ENCODE assay signal across 12 cellular contexts in the genomic region with DNA sequence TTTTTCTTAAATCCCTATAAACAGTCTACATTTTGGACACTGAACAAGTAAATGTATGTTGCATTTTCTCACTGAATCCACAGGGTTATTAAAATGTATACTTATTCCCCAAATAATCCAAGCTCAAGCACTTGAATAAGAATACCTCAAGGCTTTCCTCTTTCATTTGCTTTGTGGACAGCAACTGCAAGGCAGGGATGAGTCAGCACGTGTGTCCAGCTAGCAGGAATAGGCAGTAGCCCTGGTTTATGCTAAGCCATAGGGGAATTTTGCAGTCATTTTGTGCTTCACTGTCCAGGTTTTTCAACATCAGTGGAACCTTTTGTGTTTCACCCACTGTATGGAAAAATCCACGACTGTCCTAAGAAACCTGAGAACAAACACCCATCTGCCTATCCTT.
DNase-seq lines count a peak whose midpoint lies in the region; ATAC-seq and TF ChIP-seq lines count a peak whose summit lies in the region.
"Had no signal": no experiment of that assay in that cellular context is flagged by ENCODE, and none has a peak within 500 bp of the region (broad histone marks: within the 10 kb centered on the region; RNA-seq: fewer than 3 reads in every experiment).

No MANE protein-coding gene starts in this region.

- no peaks in the 10 kb centered on the region for H3K27me3 Mint-ChIP-seq in activated naive CD8-positive, alpha-beta T cell treated with anti-CD3 and anti-CD28 coated beads for 36 hours

- H3K4me1 Mint-ChIP-seq in activated naive CD8-positive, alpha-beta T cell treated with anti-CD3 and anti-CD28 coated beads for 36 hours, result no peaks in the 10 kb centered on the region
- H3K4me1 Mint-ChIP-seq: CD4-positive, alpha-beta memory T cell had no signal

- no peaks in the 10 kb centered on the region for H3K36me3 Mint-ChIP-seq in activated naive CD8-positive, alpha-beta T cell treated with anti-CD3 and anti-CD28 coated beads for 36 hours
- H3K36me3 Mint-ChIP-seq: CD4-positive, alpha-beta memory T cell had no signal

- DNase-seq in A172 (ENCODE audit: low spot score) (peak; percentile 74), fibroblast of gingiva (ENCODE audit: low read depth) (peak; percentile 50), T1000 (lab: John Stamatoyannopoulos, UW) (no peak)
- DNase-seq in activated naive CD8-positive, alpha-beta T cell treated with anti-CD3 and anti-CD28 coated beads for 36 hours, result no peak
- DNase-seq: CD4-positive, alpha-beta memory T cell; NCI-H1694 treated with DMSO at 0.1 percent for 48 hours; stimulated activated CD4-positive, alpha-beta T cell treated with anti-CD3 and anti-CD28 coated beads, Interleukin-2, amount 100 ng/mL, for 24 hours had no signal

- peak; percentile 53 for ATAC-seq in GM18907 (IDR thresholded peaks at IDR 0.05; ENCODE audit: unreplicated experiment)
- ATAC-seq in GM21447 (IDR thresholded peaks at IDR 0.05; ENCODE audit: unreplicated experiment), result no peak
- ATAC-seq in GM19351 (IDR thresholded peaks at IDR 0.05; ENCODE audit: unreplicated experiment), result no peak

- H3K4me3 Mint-ChIP-seq in activated naive CD8-positive, alpha-beta T cell treated with anti-CD3 and anti-CD28 coated beads for 36 hours, result no peak overlapping the region
- H3K4me3 Mint-ChIP-seq: CD4-positive, alpha-beta memory T cell; T-helper 2 cell treated with Interferon-gamma antibody and Interleukin-4, amounts not matched to agents 5 μg/mL and 100 μg/mL, for 36 hours had no signal

- no peaks in the 10 kb centered on the region for H3K9me3 Mint-ChIP-seq in activated naive CD8-positive, alpha-beta T cell treated with anti-CD3 and anti-CD28 coated beads for 36 hours
- H3K9me3 Mint-ChIP-seq: CD4-positive, alpha-beta memory T cell; T-helper 2 cell treated with Interferon-gamma antibody and Interleukin-4, amounts not matched to agents 5 μg/mL and 100 μg/mL, for 36 hours had no signal

- no peak overlapping the region for H3K27ac Mint-ChIP-seq in activated naive CD8-positive, alpha-beta T cell treated with anti-CD3 and anti-CD28 coated beads for 36 hours
- H3K27ac Mint-ChIP-seq: CD4-positive, alpha-beta memory T cell; T-helper 2 cell treated with Interferon-gamma antibody and Interleukin-4, amounts not matched to agents 5 μg/mL and 100 μg/mL, for 36 hours had no signal

TF ChIP-seq in PFSK-1, 5 proteins besides CTCF, POLR2A, EP300 and RAD21:
- TF ChIP-seq POLR2AphosphoS5 (IDR thresholded peaks at IDR 0.05; ENCODE audit: low read depth, low read length) (no peak), REST (IDR thresholded peaks at IDR 0.05; ENCODE audit: insufficient read depth in 1 of 2, low read depth in 2 of 2, low read length in 2 of 2) (peak; percentile 41 to 86; a peak in 3 of 4 replicates), TAF1 (IDR thresholded peaks at IDR 0.05; ENCODE audit: borderline replicate concordance, insufficient read depth, low read length) (no peak), SIN3A (IDR thresholded peaks at IDR 0.05; ENCODE audit: borderline replicate concordance, insufficient read depth, low read length) (no peak)
TF ChIP-seq in PFSK-1: peak in this region for 1.

Comparison
In these comparisons a context has a peak if more than half of its experiments do, and no peak if none do; other contexts are left out.
1. DNase-seq: peak in A172 (single experiment) and fibroblast of gingiva (single experiment); none in activated naive CD8-positive, alpha-beta T cell treated with anti-CD3 and anti-CD28 coated beads for 36 hours (single experiment) and T1000 (single experiment).